8 cellular contexts compared by ENCODE assay signal in the genomic region with DNA sequence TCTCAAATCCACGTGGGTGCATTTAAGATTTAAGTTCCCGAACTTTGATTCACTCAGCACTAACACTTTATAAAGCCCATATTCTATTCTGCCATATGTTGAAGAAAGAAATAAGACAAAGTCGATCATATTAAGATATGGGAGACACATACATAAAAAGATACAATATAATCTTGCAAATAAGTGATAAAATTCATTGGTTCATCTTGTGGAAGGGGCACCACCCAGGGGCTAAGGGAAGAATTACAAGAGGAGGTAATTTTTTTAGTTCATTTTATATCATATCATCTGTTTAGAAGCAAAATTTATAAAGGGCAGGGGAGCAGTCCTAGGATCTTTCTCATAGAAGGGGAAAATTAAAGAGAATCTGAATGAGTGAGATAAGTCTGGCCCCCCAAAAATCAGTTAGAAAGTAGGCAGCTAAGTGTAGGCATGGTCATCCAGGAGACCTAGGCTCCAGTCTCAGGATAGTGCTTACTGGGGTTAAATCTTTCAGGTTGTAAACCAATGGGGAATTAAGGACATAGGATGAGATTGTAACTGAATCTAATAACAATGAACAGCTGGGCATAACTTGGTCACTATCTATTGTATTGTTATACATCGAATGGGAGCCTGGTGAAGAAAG.
DNase-seq lines count a peak whose midpoint lies in the region; ATAC-seq, FAIRE-seq and TF ChIP-seq lines count a peak whose summit lies in the region.

No MANE protein-coding gene starts in this region.

- no peaks in the 10 kb centered on the region for H3K36me3 Mint-ChIP-seq in natural killer cell treated with Interleukin-12 subunit alpha and Interleukin-12 subunit beta and Interleukin-15 and Interleukin-18, amount 100 ng/mL, for 72 hours

- H3K4me3 ChIP-seq in fibroblast of pulmonary artery (replicated peaks; ENCODE audit: low read depth, low read length) = no peak overlapping the region

- no peaks in the 10 kb centered on the region for H3K9me3 Mint-ChIP-seq in natural killer cell treated with Interleukin-12 subunit alpha and Interleukin-12 subunit beta and Interleukin-15 and Interleukin-18, amount 100 ng/mL, for 72 hours

- H3K4me3 Mint-ChIP-seq in natural killer cell treated with Interleukin-12 subunit alpha and Interleukin-12 subunit beta and Interleukin-15 and Interleukin-18, amount 100 ng/mL, for 72 hours = no peak overlapping the region

- FAIRE-seq in G401.6 (lab: Jason Lieb, UNC) = peak; percentile 71

- POLR2A ChIA-PET in RWPE1 (lab: Yijun Ruan, JAX; ENCODE audit: low non-redundant PET) = no interaction called here

- ATAC-seq in HG02759 (IDR thresholded peaks at IDR 0.05; ENCODE audit: unreplicated experiment) = no peak
- no peak for ATAC-seq in HG03342 (IDR thresholded peaks at IDR 0.05; ENCODE audit: unreplicated experiment)
- ATAC-seq in natural killer cell treated with Interleukin-12 subunit alpha and Interleukin-12 subunit beta and Interleukin-15 and Interleukin-18, amount 100 ng/mL, for 72 hours = no peak

- DNase-seq in RWPE1 (ENCODE audit: low spot score) = peak; percentile 12
- peak; percentile 44 for DNase-seq in fibroblast of pulmonary artery (ENCODE audit: low read depth)
- DNase-seq in stimulated activated CD4-positive, alpha-beta T cell treated with anti-CD3 and anti-CD28 coated beads, Interleukin-2, amount 100 ng/mL, for 48 hours = no peak
- DNase-seq in natural killer cell treated with Interleukin-12 subunit alpha and Interleukin-12 subunit beta and Interleukin-15 and Interleukin-18, amount 100 ng/mL, for 72 hours (ENCODE audit: low spot score) = no peak

- no peaks in the 10 kb centered on the region for H3K4me1 Mint-ChIP-seq in natural killer cell treated with Interleukin-12 subunit alpha and Interleukin-12 subunit beta and Interleukin-15 and Interleukin-18, amount 100 ng/mL, for 72 hours (ENCODE audit: low read depth in 2 of 2)

- H3K27ac Mint-ChIP-seq in natural killer cell treated with Interleukin-12 subunit alpha and Interleukin-12 subunit beta and Interleukin-15 and Interleukin-18, amount 100 ng/mL, for 72 hours = no peak overlapping the region

- H3K27me3 Mint-ChIP-seq in natural killer cell treated with Interleukin-12 subunit alpha and Interleukin-12 subunit beta and Interleukin-15 and Interleukin-18, amount 100 ng/mL, for 72 hours = no peaks in the 10 kb centered on the region

- TF ChIP-seq CTCF in 22Rv1 (IDR thresholded peaks at IDR 0.05) (peak; percentile 75), RWPE1 (conservative IDR thresholded peaks at IDR 0.05; ENCODE audit: low read depth) (peak; percentile 44), fibroblast of pulmonary artery (IDR thresholded peaks at IDR 0.05; ENCODE audit: low read length, missing control alignments) (peak; percentile 59)

- H3K27ac ChIP-seq in 22Rv1 (no peak overlapping the region), RWPE1 (no peak overlapping the region)

- CTCF ChIA-PET in RWPE1 (lab: Yijun Ruan, JAX) = interaction anchor here (0.6 kb wide), 1 partner anchor 236 kb away, joined by 3 read pairs; no protein-coding TSS in a partner anchor

Comparison
In these comparisons a context has a peak if more than half of its experiments do, and no peak if none do; other contexts are left out.
1. DNase-seq: peak in RWPE1 (single experiment) and fibroblast of pulmonary artery (single experiment); none in stimulated activated CD4-positive, alpha-beta T cell treated with anti-CD3 and anti-CD28 coated beads, Interleukin-2, amount 100 ng/mL, for 48 hours (0 of 2) and natural killer cell treated with Interleukin-12 subunit alpha and Interleukin-12 subunit beta and Interleukin-15 and Interleukin-18, amount 100 ng/mL, for 72 hours (single experiment).
2. Peak in every context shown above with its lines, with median percentiles within 50 percentile points of each other: CTCF ChIP-seq.